7 cellular contexts compared by ENCODE assay signal in genomic region chr19:6577410-6578125, GRCh38. TPM values are rescaled to one million over a fixed set of nuclear protein-coding genes. Genes with fewer than 3 reads are reported as not detected.
DNase-seq lines count a peak whose midpoint lies in the region; ATAC-seq, FAIRE-seq and TF ChIP-seq lines count a peak whose summit lies in the region.

No MANE protein-coding gene starts in this region.

- no peak for FAIRE-seq in H54 (lab: Jason Lieb, UNC)

- DNase-seq in Jurkat, Clone E6-1 (ENCODE audit: low read depth, low spot score) = peak; percentile 68
- peak; percentile 20 for DNase-seq in dermis blood vessel endothelial cell
- no peak for DNase-seq in stimulated activated CD4-positive, alpha-beta T cell treated with anti-CD3 and anti-CD28 coated beads, Interleukin-12 subunit alpha, Interleukin-12 subunit beta, amount 100 ng/mL, for 4 hours
- no peak for DNase-seq in cerebellar nuclear complex (lab: John Stamatoyannopoulos, UW)
- DNase-seq in H54 (ENCODE audit: insufficient read length, low spot score) = no peak

- ATAC-seq in GM18867 (IDR thresholded peaks at IDR 0.05; ENCODE audit: unreplicated experiment) (peak; percentile 80), GM21825 (IDR thresholded peaks at IDR 0.05; ENCODE audit: unreplicated experiment) (peak; percentile 81)

- no peak for TF ChIP-seq POLR2A in H54 (IDR thresholded peaks at IDR 0.05; ENCODE audit: low read depth, low read length)

- H3K4me3 ChIP-seq in Jurkat, Clone E6-1 (ENCODE audit: low read length) = no peak overlapping the region

RNA-seq across cellular contexts. Expression of gene CD70, which starts 13.4 kb away (rescaled TPM):
- 7.2 TPM for polyA plus RNA-seq in Jurkat, Clone E6-1 (2012; ENCODE audit: insufficient read depth, insufficient read length)
- 0.14 TPM in 1 of 2 replicates, not detected in the other for total RNA-seq in dermis blood vessel endothelial cell

RNA-seq across cellular contexts. Expression of gene TNFSF9, which starts 46.7 kb away (rescaled TPM):
- polyA plus RNA-seq in Jurkat, Clone E6-1 (2012; ENCODE audit: insufficient read depth, insufficient read length) = 6.3 TPM
- 0.34 and 0.60 TPM in 2 replicates for total RNA-seq in dermis blood vessel endothelial cell

Comparison
In these comparisons a context has a peak if more than half of its experiments do, and no peak if none do; other contexts are left out.
1. DNase-seq: peak in Jurkat, Clone E6-1 (single experiment) and dermis blood vessel endothelial cell (single experiment); none in stimulated activated CD4-positive, alpha-beta T cell treated with anti-CD3 and anti-CD28 coated beads, Interleukin-12 subunit alpha, Interleukin-12 subunit beta, amount 100 ng/mL, for 4 hours (single experiment), cerebellar nuclear complex (0 of 2) and H54 (single experiment).